ENCODE assay signal across 21 cellular contexts in genomic region chr22:40308999-40309578, GRCh38. TPM values are rescaled to one million over a fixed set of nuclear protein-coding genes. Genes with fewer than 3 reads are reported as not detected.
DNase-seq lines count a peak whose midpoint lies in the region; ATAC-seq and TF ChIP-seq lines count a peak whose summit lies in the region.
"Had no signal": no experiment of that assay in that cellular context is flagged by ENCODE, and none has a peak within 500 bp of the region (broad histone marks: within the 10 kb centered on the region; RNA-seq: fewer than 3 reads in every experiment).

No MANE protein-coding gene starts in this region.

- no peak overlapping the region for H2AFZ ChIP-seq in mammary epithelial cell (ENCODE audit: low read depth, low read length)
- H2AFZ ChIP-seq: PC-9 had no signal

- H4K20me1 ChIP-seq in mammary epithelial cell (ENCODE audit: insufficient read depth, low read length): no peaks in the 10 kb centered on the region

- H3K9me3 ChIP-seq in breast epithelium (no peaks in the 10 kb centered on the region), mammary epithelial cell (replicated peaks; ENCODE audit: insufficient read depth, low read length) (no peaks in the 10 kb centered on the region), ascending aorta (no peaks in the 10 kb centered on the region)
- H3K9me3 ChIP-seq in naive thymus-derived CD4-positive, alpha-beta T cell (ENCODE audit: control insufficient read depth in 2 of 3, low read length in 3 of 3): no peaks in the 10 kb centered on the region
- H3K9me3 ChIP-seq: mucosa of descending colon had no signal

- dilution Hi-C loops in mammary epithelial cell (cut with HindIII; ENCODE audit: low sequenced_read_pairs): no loop called here

- no peak for ATAC-seq in naive thymus-derived CD4-positive, alpha-beta T cell
- ATAC-seq in GM18868 (IDR thresholded peaks at IDR 0.05; ENCODE audit: unreplicated experiment): no peak
- ATAC-seq: activated CD8-positive, alpha-beta memory T cell treated with anti-CD3 and anti-CD28 coated beads, Interleukin-2, amount 10 ng/mL, durations not matched to agents 7 days and 5 days; left colon; mucosa of descending colon had no signal

- H3K9ac ChIP-seq in mammary epithelial cell (ENCODE audit: insufficient read depth, low read length): no peak overlapping the region
- H3K9ac ChIP-seq: KMS-11 had no signal

- no peak for DNase-seq in breast epithelium (ENCODE audit: low spot score in 2 of 2)
- DNase-seq in mammary epithelial cell: no peak
- no peak for DNase-seq in ascending aorta (ENCODE audit: low spot score in 2 of 2)
- no peak for DNase-seq in naive thymus-derived CD4-positive, alpha-beta T cell
- no peak for DNase-seq in mucosa of gallbladder (ENCODE audit: low spot score)
- no peak for DNase-seq in stimulated activated CD4-positive, alpha-beta T cell treated with anti-CD3 and anti-CD28 coated beads, Interleukin-2, amount 100 ng/mL, for 48 hours
- no peak for DNase-seq in hippocampal formation (lab: John Stamatoyannopoulos, UW)
- DNase-seq: activated CD8-positive, alpha-beta memory T cell treated with anti-CD3 and anti-CD28 coated beads, Interleukin-2, amount 10 ng/mL, durations not matched to agents 7 days and 5 days; DMS 273 treated with DMSO at 0.1 percent for 48 hours; effector CD4-positive, alpha-beta T cell; HCEC 1CT; left colon; mucosa of descending colon; NCI-H1092; NCI-H2171 treated with DMSO at 0.1 percent for 48 hours; NCI-H774; PC-9; stimulated activated CD4-positive, alpha-beta T cell treated with anti-CD3 and anti-CD28 coated beads, Interleukin-4, amount 100 ng/mL, for 1 hour; stimulated activated CD8-positive, alpha-beta memory T cell treated with anti-CD3 and anti-CD28 coated beads, Interleukin-4, amount 100 ng/mL, for 48 hours had no signal

- no peak overlapping the region for H3K4me2 ChIP-seq in mammary epithelial cell (ENCODE audit: insufficient read depth, low read depth, low read length)
- H3K4me2 ChIP-seq: KMS-11, PC-9 had no signal

- POLR2A ChIA-PET in naive thymus-derived CD4-positive, alpha-beta T cell (lab: Charles Lee): interaction anchor here (0.8 to 2.6 kb wide), 12 partner anchors 8 to 265 kb away, joined by 3 to 17 read pairs (median 4); partner anchors contain the start of gene ADSL

- H3K36me3 ChIP-seq in breast epithelium: peaks cover 15% of the 10 kb centered on the region
- peaks cover 18% of the 10 kb centered on the region for H3K36me3 ChIP-seq in mammary epithelial cell (ENCODE audit: insufficient read depth, low read length)
- peaks cover 56 to 57% of the 10 kb centered on the region in 2 donors for H3K36me3 ChIP-seq in ascending aorta
- H3K36me3 ChIP-seq in naive thymus-derived CD4-positive, alpha-beta T cell (ENCODE audit: control insufficient read depth in 2 of 3, insufficient read depth in 3 of 3, low read length in 3 of 3): peaks cover 20 to 51% (median 30%) of the 10 kb centered on the region in 3 experiments

- H3K27ac Mint-ChIP-seq in naive thymus-derived CD4-positive, alpha-beta T cell: peak overlapping the region; percentile 28 to 86 (median 67)

- TF ChIP-seq CTCF in breast epithelium (IDR thresholded peaks at IDR 0.05): no peak
- TF ChIP-seq CTCF in mammary epithelial cell (conservative IDR thresholded peaks at IDR 0.05 in 1 of 2, IDR thresholded peaks at IDR 0.05 in 1 of 2; ENCODE audit: extremely low read depth in 1 of 2, insufficient read depth in 1 of 2, low read depth in 1 of 2, low read length in 2 of 2): no peak
- TF ChIP-seq CTCF in ascending aorta (IDR thresholded peaks at IDR 0.05): no peak

- H3K27me3 ChIP-seq in breast epithelium (no peaks in the 10 kb centered on the region), mammary epithelial cell (ENCODE audit: insufficient read depth, low read length) (no peaks in the 10 kb centered on the region), ascending aorta (no peaks in the 10 kb centered on the region)
- no peaks in the 10 kb centered on the region for H3K27me3 ChIP-seq in naive thymus-derived CD4-positive, alpha-beta T cell (ENCODE audit: control insufficient read depth in 2 of 2, insufficient read depth in 2 of 2, low read length in 2 of 2)

- H3K4me1 ChIP-seq in breast epithelium (no peaks in the 10 kb centered on the region), mammary epithelial cell (ENCODE audit: insufficient read depth, low read length) (no peaks in the 10 kb centered on the region), ascending aorta (peaks cover 0 to 10% of the 10 kb centered on the region in 2 donors)
- peaks cover 0 to 29% of the 10 kb centered on the region in 2 donors for H3K4me1 ChIP-seq in naive thymus-derived CD4-positive, alpha-beta T cell (ENCODE audit: control insufficient read depth in 2 of 2, insufficient read depth in 2 of 2, low read length in 2 of 2)

- H3K4me3 ChIP-seq in breast epithelium: no peak overlapping the region
- no peak overlapping the region for H3K4me3 ChIP-seq in mammary epithelial cell (replicated peaks in 1 of 3; ENCODE audit: insufficient read depth in 1 of 3, low read depth in 2 of 3, low read length in 3 of 3)
- no peak overlapping the region for H3K4me3 ChIP-seq in ascending aorta
- no peak overlapping the region for H3K4me3 ChIP-seq in naive thymus-derived CD4-positive, alpha-beta T cell (ENCODE audit: low read length)
- H3K4me3 ChIP-seq: mucosa of descending colon, PC-9 had no signal

- no TSS peak for BruUV-seq in mammary epithelial cell (replicated peaks; lab: Mats Ljungman, UMichigan)

- peaks cover 0 to 1% (median 0%) of the 10 kb centered on the region in 11 donors for H3K9me3 Mint-ChIP-seq in naive thymus-derived CD4-positive, alpha-beta T cell

- peaks cover 24 to 67% (median 51%) of the 10 kb centered on the region in 5 donors for H3K36me3 Mint-ChIP-seq in naive thymus-derived CD4-positive, alpha-beta T cell

- H3K79me2 ChIP-seq in mammary epithelial cell (ENCODE audit: insufficient read depth, low read length): no peaks in the 10 kb centered on the region

- no peak for TF ChIP-seq POLR2A in breast epithelium (IDR thresholded peaks at IDR 0.05)

- H3K27ac ChIP-seq in breast epithelium (peak overlapping the region; percentile 15 to 26), mammary epithelial cell (ENCODE audit: insufficient read depth, low read depth, low read length) (no peak overlapping the region), ascending aorta (peak overlapping the region; percentile 26 to 53)
- peak overlapping the region; percentile 45 for H3K27ac ChIP-seq in naive thymus-derived CD4-positive, alpha-beta T cell (ENCODE audit: low read depth, low read length)
- H3K27ac ChIP-seq: KMS-11, PC-9 had no signal

- in situ Hi-C loops in mammary epithelial cell (cut with MboI; ENCODE audit: low sequenced_read_pairs in 2 of 2): no loop called here

- H3K27me3 Mint-ChIP-seq in naive thymus-derived CD4-positive, alpha-beta T cell: no peaks in the 10 kb centered on the region
- H3K27me3 Mint-ChIP-seq: activated CD8-positive, alpha-beta memory T cell treated with anti-CD3 and anti-CD28 coated beads, Interleukin-2, amount 10 ng/mL, durations not matched to agents 7 days and 5 days had no signal

- intact Hi-C loops in breast epithelium (cut with DNase I; ENCODE audit: low total_unique reads): no loop called here
- intact Hi-C loops in mammary epithelial cell (cut with micrococcal nuclease): no loop called here
- intact Hi-C loops in ascending aorta (cut with DNase I): no loop called here
- intact Hi-C loops in naive thymus-derived CD4-positive, alpha-beta T cell (cut with micrococcal nuclease): loop anchor here in 1 of 2 donors (2.0 to 5.0 kb wide), 4 partner anchors 18 to 38 kb away; partner anchors contain the start of gene ADSL

- 91% methylated on average over 6 of the region's 6 CpGs for WGBS in mammary epithelial cell (ENCODE audit: low coverage, missing lambda C conversion rate)

- H3K4me1 Mint-ChIP-seq in naive thymus-derived CD4-positive, alpha-beta T cell: peaks cover 28 to 60% (median 46%) of the 10 kb centered on the region in 7 donors

- CTCF ChIA-PET in mammary epithelial cell (lab: Charles Lee; ENCODE audit: low non-redundant PET): interaction anchor here (0.5 kb wide), 1 partner anchor 11 kb away, joined by 3 read pairs; no protein-coding TSS in a partner anchor
- CTCF ChIA-PET in naive thymus-derived CD4-positive, alpha-beta T cell (lab: Charles Lee): interaction anchor here (1.4 kb wide), 2 partner anchors 38 kb away, joined by 3 to 6 read pairs; no protein-coding TSS in a partner anchor

- H3K4me3 Mint-ChIP-seq in naive thymus-derived CD4-positive, alpha-beta T cell: peak overlapping the region in 9 of 10 donors; percentile 6 to 71 (median 53)
- H3K4me3 Mint-ChIP-seq: activated CD8-positive, alpha-beta memory T cell treated with anti-CD3 and anti-CD28 coated beads, Interleukin-2, amount 10 ng/mL, durations not matched to agents 7 days and 5 days had no signal

RNA-seq across cellular contexts. Expression of gene ADSL, which starts 37.2 kb away (rescaled TPM):
- total RNA-seq in breast epithelium (10 to 100 TPM; 66.6 to 92.3 (median 74.7) TPM), mammary epithelial cell (10 to 100 TPM; 67.5 to 78.0 TPM), ascending aorta (31.3 TPM), mucosa of gallbladder (34.9 TPM)
- 109 TPM for polyA plus RNA-seq in mammary epithelial cell
- polyA minus RNA-seq in mammary epithelial cell: 110 TPM
- 100 to 1,000 TPM in 1 of 5 experiments, 10 to 100 TPM in 4; 54.4 to 127 (median 61.9) TPM for total RNA-seq in naive thymus-derived CD4-positive, alpha-beta T cell
- 100 to 1,000 TPM; 118 to 121 TPM for polyA plus RNA-seq in naive thymus-derived CD4-positive, alpha-beta T cell
